ENCODE assay signal across 11 cellular contexts in the genomic region with DNA sequence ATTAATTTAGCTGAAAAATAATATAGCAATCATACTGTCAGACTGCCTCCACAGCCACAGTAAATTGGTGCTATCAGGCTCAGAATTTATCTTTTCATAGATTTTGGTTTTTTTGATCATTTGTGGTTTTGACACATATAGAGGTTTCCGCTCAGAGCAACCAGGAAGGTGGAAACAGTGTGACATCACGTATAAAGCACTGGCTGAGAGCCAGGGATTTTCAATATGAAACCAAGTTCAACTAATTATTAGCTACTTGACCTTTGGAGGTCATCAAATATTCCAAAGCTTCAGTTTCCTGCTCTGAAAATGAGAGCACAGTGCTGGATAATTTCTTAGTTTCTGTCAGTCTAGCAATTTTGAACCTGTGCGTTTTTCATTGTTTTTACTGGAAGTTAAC.
DNase-seq lines count a peak whose midpoint lies in the region; ATAC-seq lines count a peak whose summit lies in the region.
"Had no signal": no experiment of that assay in that cellular context is flagged by ENCODE, and none has a peak within 500 bp of the region (broad histone marks: within the 10 kb centered on the region; RNA-seq: fewer than 3 reads in every experiment).

No MANE protein-coding gene starts in this region.

- H3K27ac Mint-ChIP-seq in activated naive CD4-positive, alpha-beta T cell treated with anti-CD3 and anti-CD28 coated beads, Interleukin-2, amount 50 U/mL, for 72 hours: no peak overlapping the region

- DNase-seq in T-helper 22 cell (ENCODE audit: low read depth): peak; percentile 34
- DNase-seq in activated naive CD4-positive, alpha-beta T cell treated with anti-CD3 and anti-CD28 coated beads, Interleukin-2, amount 50 U/mL, for 72 hours (ENCODE audit: low spot score in 2 of 2): peak in 1 of 2 donors; percentile 11
- peak; percentile 7 to 15 for DNase-seq in stimulated activated CD4-positive, alpha-beta T cell treated with anti-CD3 and anti-CD28 coated beads, Interleukin-2, amount 100 ng/mL, for 48 hours
- no peak for DNase-seq in OCI-M1 (lab: John Stamatoyannopoulos, UW)
- DNase-seq in NCI-H1092 (lab: John Stamatoyannopoulos, UW): no peak
- no peak for DNase-seq in GDM1 (lab: John Stamatoyannopoulos, UW)
- no peak for DNase-seq in left ventricle myocardium superior
- DNase-seq: H7, lower lobe of right lung, PC-9 had no signal

- H3K36me3 Mint-ChIP-seq in activated naive CD4-positive, alpha-beta T cell treated with anti-CD3 and anti-CD28 coated beads, Interleukin-2, amount 50 U/mL, for 72 hours: no peaks in the 10 kb centered on the region

- peaks cover 0 to 4% of the 10 kb centered on the region in 2 donors for H3K9me3 Mint-ChIP-seq in activated naive CD4-positive, alpha-beta T cell treated with anti-CD3 and anti-CD28 coated beads, Interleukin-2, amount 50 U/mL, for 72 hours

- ATAC-seq in GM18511 (IDR thresholded peaks at IDR 0.05; ENCODE audit: unreplicated experiment) (peak; percentile 74), left ventricle myocardium superior (no peak)
- peak; percentile 64 to 73 for ATAC-seq in activated naive CD4-positive, alpha-beta T cell treated with anti-CD3 and anti-CD28 coated beads, Interleukin-2, amount 50 U/mL, for 72 hours
- ATAC-seq: lower lobe of right lung had no signal

- intact Hi-C loops in left ventricle myocardium superior (cut with micrococcal nuclease): no loop called here

Comparison
In these comparisons a context has a peak if more than half of its experiments do, and no peak if none do; other contexts are left out.
1. DNase-seq: peak in T-helper 22 cell (single experiment) and stimulated activated CD4-positive, alpha-beta T cell treated with anti-CD3 and anti-CD28 coated beads, Interleukin-2, amount 100 ng/mL, for 48 hours (2 of 2); none in OCI-M1 (single experiment), NCI-H1092 (single experiment), GDM1 (single experiment) and left ventricle myocardium superior (single experiment).